In genomic region chr22:42889290-42889689, GRCh38 we compare ENCODE assay signal across 9 cellular contexts. TPM values are rescaled to one million over a fixed set of nuclear protein-coding genes. Genes with fewer than 3 reads are reported as not detected.
DNase-seq lines count a peak whose midpoint lies in the region; ATAC-seq, FAIRE-seq and TF ChIP-seq lines count a peak whose summit lies in the region.
"Had no signal": no experiment of that assay in that cellular context is flagged by ENCODE, and none has a peak within 500 bp of the region (broad histone marks: within the 10 kb centered on the region; RNA-seq: fewer than 3 reads in every experiment).

No MANE protein-coding gene starts in this region.

- H3K27ac ChIP-seq in thyroid gland = no peak overlapping the region
- no peak overlapping the region for H3K27ac ChIP-seq in gastroesophageal sphincter

- intact Hi-C loops in activated B cell treated with CpG ODN at 0.5 μM for 24 hours (cut with micrococcal nuclease) = loop anchor here (1.0 to 5.0 kb wide), 3 partner anchors 32 to 78 kb away; partner anchors contain the start of gene ARFGAP3
- intact Hi-C loops in thyroid gland (cut with DNase I) = no loop called here

- TF ChIP-seq CTCF in activated B cell treated with CpG ODN at 0.5 μM for 24 hours (IDR thresholded peaks at IDR 0.05) = no peak
- no peak for TF ChIP-seq CTCF in thyroid gland (IDR thresholded peaks at IDR 0.05)
- TF ChIP-seq CTCF in gastroesophageal sphincter (IDR thresholded peaks at IDR 0.05) = no peak

- peak; percentile 70 for DNase-seq in GM18507 (ENCODE audit: extremely low spot score, insufficient read length, low read depth)
- no peak for DNase-seq in activated B cell treated with CpG ODN at 0.5 μM for 24 hours
- peak; percentile 91 for DNase-seq in pons (ENCODE audit: low spot score)
- DNase-seq in thyroid gland = no peak
- DNase-seq in MG63 = no peak
- no peak for DNase-seq in HK-2 (ENCODE audit: unreplicated experiment)
- DNase-seq: effector memory CD4-positive, alpha-beta T cell had no signal

- peak overlapping the region; percentile 90 for H3K27ac Mint-ChIP-seq in activated B cell treated with CpG ODN at 0.5 μM for 24 hours

- FAIRE-seq in GM18507 (lab: Jason Lieb, UNC) = peak; percentile 99

- no peaks in the 10 kb centered on the region for H3K9me3 Mint-ChIP-seq in activated B cell treated with CpG ODN at 0.5 μM for 24 hours

- H3K4me1 Mint-ChIP-seq in activated B cell treated with CpG ODN at 0.5 μM for 24 hours = peaks cover 68% of the 10 kb centered on the region

- peak overlapping the region; percentile 77 for H3K4me3 Mint-ChIP-seq in activated B cell treated with CpG ODN at 0.5 μM for 24 hours

- WGBS in thyroid gland, 2 donors = 86 to 89% methylated on average over 4 of the region's 4 CpGs
- WGBS in gastroesophageal sphincter (ENCODE audit: low coverage in 1 of 2), 2 donors = 76% methylated on average over 2 of the region's 4 CpGs; no CpG with 5 or more reads in 1 of the 2 donors

- H3K4me1 ChIP-seq in thyroid gland (no peaks in the 10 kb centered on the region), gastroesophageal sphincter (peaks cover 0 to 31% (median 2%) of the 10 kb centered on the region in 3 donors)

- no peaks in the 10 kb centered on the region for H3K27me3 Mint-ChIP-seq in activated B cell treated with CpG ODN at 0.5 μM for 24 hours

- no peaks in the 10 kb centered on the region for H3K27me3 ChIP-seq in thyroid gland
- H3K27me3 ChIP-seq in MG63 = no peaks in the 10 kb centered on the region
- no peaks in the 10 kb centered on the region for H3K27me3 ChIP-seq in gastroesophageal sphincter

- H3K36me3 ChIP-seq in thyroid gland (peaks cover 23 to 33% of the 10 kb centered on the region in 2 donors), MG63 (peaks cover 20% of the 10 kb centered on the region), gastroesophageal sphincter (peaks cover 0 to 91% of the 10 kb centered on the region in 2 donors)

- no peak for TF ChIP-seq EP300 in gastroesophageal sphincter (IDR thresholded peaks at IDR 0.05)

- H3K9me3 ChIP-seq in thyroid gland (no peaks in the 10 kb centered on the region), MG63 (no peaks in the 10 kb centered on the region), gastroesophageal sphincter (no peaks in the 10 kb centered on the region)

- H3K36me3 Mint-ChIP-seq in activated B cell treated with CpG ODN at 0.5 μM for 24 hours (ENCODE audit: low read depth) = peaks cover 55% of the 10 kb centered on the region

- no peak for TF ChIP-seq POLR2A in thyroid gland (IDR thresholded peaks at IDR 0.05)
- TF ChIP-seq POLR2A in gastroesophageal sphincter (IDR thresholded peaks at IDR 0.05) = no peak

- ATAC-seq in HG02763 (IDR thresholded peaks at IDR 0.05; ENCODE audit: unreplicated experiment) (peak; percentile 44), activated B cell treated with CpG ODN at 0.5 μM for 24 hours (ENCODE audit: low read depth) (peak; percentile 88), gastroesophageal sphincter (no peak)

- POLR2A ChIA-PET in activated B cell treated with CpG ODN at 0.5 μM for 24 hours (lab: Charles Lee) = interaction anchor here (0.6 to 1.3 kb wide), 14 partner anchors 9 to 699 kb away, joined by 3 to 10 read pairs (median 4); partner anchors contain the start of gene POLDIP3

- CTCF ChIA-PET in activated B cell treated with CpG ODN at 0.5 μM for 24 hours (lab: Charles Lee) = interaction anchor here (0.6 to 1.8 kb wide), 5 partner anchors 13 to 145 kb away, joined by 3 to 5 read pairs (median 3); no protein-coding TSS in a partner anchor

- H3K4me3 ChIP-seq in thyroid gland (replicated peaks in 1 of 3) = no peak overlapping the region
- no peak overlapping the region for H3K4me3 ChIP-seq in MG63
- no peak overlapping the region for H3K4me3 ChIP-seq in gastroesophageal sphincter

RNA-seq across cellular contexts. Expression of gene ARFGAP3, which starts 32.2 kb away (rescaled TPM):
- 35.2 and 37.3 TPM in 2 replicates for total RNA-seq in activated B cell treated with CpG ODN at 0.5 μM for 24 hours
- 100 to 1,000 TPM in 2 of 4 donors, 10 to 100 TPM in 2; 82.3 to 106 (median 94.2) TPM for total RNA-seq in thyroid gland
- 27.5 and 37.3 TPM in 2 replicates for total RNA-seq in MG63 (2014; rRNA removed; shearing (Covaris generic); ENCODE audit: low replicate concordance)
- total RNA-seq in gastroesophageal sphincter = 10 to 100 TPM; 40.6 to 67.9 (median 49.1) TPM

Comparison
In these comparisons a context has a peak if more than half of its experiments do, and no peak if none do; other contexts are left out.
1. DNase-seq: peak in GM18507 (single experiment) and pons (single experiment); none in activated B cell treated with CpG ODN at 0.5 μM for 24 hours (single experiment), thyroid gland (0 of 2), MG63 (single experiment) and HK-2 (single experiment).